In the genomic region with DNA sequence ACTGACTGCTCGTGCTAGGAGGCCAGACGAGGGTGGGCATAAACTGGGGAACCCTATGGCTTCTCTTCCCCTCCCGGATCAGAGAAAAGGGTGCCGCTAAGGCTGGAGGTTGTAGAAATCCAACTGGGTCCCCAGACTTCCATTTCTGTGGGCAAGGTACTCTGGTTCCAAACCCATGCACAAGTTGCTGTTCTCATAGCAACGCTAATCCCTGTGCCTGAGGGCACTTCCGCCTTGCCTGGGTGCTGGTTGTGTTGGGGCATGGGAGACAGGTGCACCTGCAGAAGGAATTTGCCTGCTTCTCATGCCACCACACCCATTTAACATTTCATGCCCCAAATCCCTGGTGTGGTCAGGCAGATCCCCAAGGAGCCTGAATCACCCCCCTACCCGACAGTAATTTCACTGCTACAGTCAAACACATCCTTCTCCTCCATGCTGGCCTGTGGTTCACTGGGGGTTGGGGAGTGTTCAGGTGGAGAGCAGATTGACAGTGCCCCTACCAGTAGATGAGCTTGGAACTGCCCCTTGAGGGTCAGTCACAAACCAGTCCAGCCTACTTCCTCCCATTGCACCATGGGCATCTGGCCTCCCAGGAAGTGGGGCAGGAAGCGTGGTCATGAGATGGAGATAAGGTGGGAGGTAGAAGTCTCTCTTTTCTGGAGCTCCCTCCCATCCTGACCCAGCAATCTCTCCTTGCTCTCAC, we compare ENCODE assay signal across 1 cellular context.
TF ChIP-seq lines count a peak whose summit lies in the region.

No MANE protein-coding gene starts in this region.

TF ChIP-seq in endothelial cell of umbilical vein, 7 proteins besides CTCF, POLR2A, EP300 and RAD21 (continued from another document):
- TF ChIP-seq MAX (IDR thresholded peaks at IDR 0.05; ENCODE audit: insufficient read depth, insufficient read length): no peak
- TF ChIP-seq POLR2AphosphoS5 (IDR thresholded peaks at IDR 0.05; ENCODE audit: insufficient read depth, low read depth, low read length): no peak
- no peak for TF ChIP-seq JUN (IDR thresholded peaks at IDR 0.05; ENCODE audit: borderline replicate concordance, insufficient read depth, insufficient read length, low read depth)
- no peak for TF ChIP-seq EZH2 (IDR thresholded peaks at IDR 0.05; ENCODE audit: borderline replicate concordance, low read depth, low read length, severe bottlenecking)
- TF ChIP-seq FOS (IDR thresholded peaks at IDR 0.05; ENCODE audit: borderline replicate concordance, insufficient read depth, low read length): no peak
- no peak for TF ChIP-seq MYC (IDR thresholded peaks at IDR 0.05; ENCODE audit: low read depth, low read length)
